ENCODE assay signal across 28 cellular contexts in genomic region chr19:32852216-32852615, GRCh38. TPM values are rescaled to one million over a fixed set of nuclear protein-coding genes. Genes with fewer than 3 reads are reported as not detected.
DNase-seq lines count a peak whose midpoint lies in the region; ATAC-seq, FAIRE-seq and TF ChIP-seq lines count a peak whose summit lies in the region.
"Had no signal": no experiment of that assay in that cellular context is flagged by ENCODE, and none has a peak within 500 bp of the region (broad histone marks: within the 10 kb centered on the region; RNA-seq: fewer than 3 reads in every experiment).

No MANE protein-coding gene starts in this region.

- 67% methylated on average over 6 of the region's 6 CpGs for WGBS in A549 (ENCODE audit: missing lambda C conversion rate)

- no peak for TF ChIP-seq RAD21 in A549 (conservative IDR thresholded peaks at IDR 0.05 in 1 of 2, IDR thresholded peaks at IDR 0.05 in 1 of 2)

- ATAC-seq in A549, result no peak
- ATAC-seq in upper lobe of right lung, result no peak
- ATAC-seq: GM12878 had no signal

- no peak overlapping the region for H3K4me3 Mint-ChIP-seq in activated naive CD4-positive, alpha-beta T cell treated with anti-CD3 and anti-CD28 coated beads, Interleukin-2, amount 10 ng/mL, durations not matched to agents 7 days and 5 days
- H3K4me3 Mint-ChIP-seq: CD14-positive monocyte; CD4-positive, alpha-beta memory T cell; CD4-positive, CD25-positive, alpha-beta regulatory T cell; CD8-positive, alpha-beta memory T cell had no signal

- H3K9me3 Mint-ChIP-seq in activated naive CD4-positive, alpha-beta T cell treated with anti-CD3 and anti-CD28 coated beads, Interleukin-2, amount 10 ng/mL, durations not matched to agents 7 days and 5 days, result no peaks in the 10 kb centered on the region

- H3K27ac ChIP-seq in A549, result no peak overlapping the region
- no peak overlapping the region for H3K27ac ChIP-seq in upper lobe of right lung
- H3K27ac ChIP-seq in uterus, result no peak overlapping the region
- H3K27ac ChIP-seq: 22Rv1, BLaER1 had no signal

- POLR2A ChIA-PET in A549 (lab: Yijun Ruan, JAX), result no interaction called here

- H3K4me1 ChIP-seq in A549, result no peaks in the 10 kb centered on the region
- H3K4me1 ChIP-seq in upper lobe of right lung, result no peaks in the 10 kb centered on the region
- no peaks in the 10 kb centered on the region for H3K4me1 ChIP-seq in uterus
- H3K4me1 ChIP-seq: BE2C, BLaER1 had no signal

- TF ChIP-seq POLR2A in A549 (IDR thresholded peaks at IDR 0.05; ENCODE audit: low read length) (no peak), uterus (IDR thresholded peaks at IDR 0.05) (no peak)

- CTCF ChIA-PET in A549 (lab: Yijun Ruan, JAX), result no interaction called here
- CTCF ChIA-PET in activated naive CD4-positive, alpha-beta T cell treated with anti-CD3 and anti-CD28 coated beads, Interleukin-2, amount 10 ng/mL, durations not matched to agents 7 days and 5 days (lab: Charles Lee), result no interaction called here

- no peak for TF ChIP-seq CTCF in A549 (IDR thresholded peaks at IDR 0.05)
- no peak for TF ChIP-seq CTCF in upper lobe of right lung (IDR thresholded peaks at IDR 0.05)
- no peak for TF ChIP-seq CTCF in uterus (IDR thresholded peaks at IDR 0.05)

- FAIRE-seq in A549 (lab: Jason Lieb, UNC), result peak; percentile 79
- FAIRE-seq: GM12878, GM12892, GM18507 had no signal

- no peaks in the 10 kb centered on the region for H3K36me3 ChIP-seq in upper lobe of right lung
- no peaks in the 10 kb centered on the region for H3K36me3 ChIP-seq in uterus
- H3K36me3 ChIP-seq: BE2C, BLaER1 had no signal

- H3K4me1 Mint-ChIP-seq in activated naive CD4-positive, alpha-beta T cell treated with anti-CD3 and anti-CD28 coated beads, Interleukin-2, amount 10 ng/mL, durations not matched to agents 7 days and 5 days, result no peaks in the 10 kb centered on the region
- H3K4me1 Mint-ChIP-seq: CD14-positive monocyte; CD4-positive, alpha-beta memory T cell; CD8-positive, alpha-beta memory T cell had no signal

- intact Hi-C loops in upper lobe of right lung (cut with DNase I), result no loop called here
- intact Hi-C loops in uterus (cut with DNase I; ENCODE audit: low total_unique reads), result no loop called here

- no peak for DNase-seq in A549 (ENCODE audit: low read depth in 1 of 2, low spot score in 1 of 2)
- peak; percentile 11 for DNase-seq in mesenteric fat pad (ENCODE audit: low spot score)
- peak; percentile 12 for DNase-seq in upper lobe of right lung
- DNase-seq in uterus, result no peak
- no peak for DNase-seq in activated naive CD4-positive, alpha-beta T cell treated with anti-CD3 and anti-CD28 coated beads, Interleukin-2, amount 10 ng/mL, durations not matched to agents 7 days and 5 days
- DNase-seq: ACHN; BE2C; C1 segment of cervical spinal cord; CD4-positive, alpha-beta memory T cell; CD4-positive, CD25-positive, alpha-beta regulatory T cell; CD8-positive, alpha-beta memory T cell; COR-L47; DMS 273 treated with DMSO at 0.1 percent for 48 hours; DMS153; DMS53; DMS79; DND-41; EL; GDM1 had no signal

- no peak for TF ChIP-seq EP300 in A549 (IDR thresholded peaks at IDR 0.05)

- H3K27me3 Mint-ChIP-seq in activated naive CD4-positive, alpha-beta T cell treated with anti-CD3 and anti-CD28 coated beads, Interleukin-2, amount 10 ng/mL, durations not matched to agents 7 days and 5 days, result no peaks in the 10 kb centered on the region
- H3K27me3 Mint-ChIP-seq: CD4-positive, alpha-beta memory T cell; CD4-positive, CD25-positive, alpha-beta regulatory T cell; CD8-positive, alpha-beta memory T cell had no signal

- H3K4me2 ChIP-seq in A549, result no peak overlapping the region
- H3K4me2 ChIP-seq: BLaER1 had no signal

- H3K27ac Mint-ChIP-seq in activated naive CD4-positive, alpha-beta T cell treated with anti-CD3 and anti-CD28 coated beads, Interleukin-2, amount 10 ng/mL, durations not matched to agents 7 days and 5 days, result no peak overlapping the region
- H3K27ac Mint-ChIP-seq: CD14-positive monocyte; CD4-positive, alpha-beta memory T cell; CD4-positive, CD25-positive, alpha-beta regulatory T cell; CD8-positive, alpha-beta memory T cell had no signal

- H3K9me3 ChIP-seq in A549 (no peaks in the 10 kb centered on the region), upper lobe of right lung (no peaks in the 10 kb centered on the region), uterus (no peaks in the 10 kb centered on the region)
- H3K9me3 ChIP-seq: BE2C, BLaER1 had no signal

- H3K36me3 Mint-ChIP-seq in activated naive CD4-positive, alpha-beta T cell treated with anti-CD3 and anti-CD28 coated beads, Interleukin-2, amount 10 ng/mL, durations not matched to agents 7 days and 5 days, result no peaks in the 10 kb centered on the region
- H3K36me3 Mint-ChIP-seq: CD14-positive monocyte; CD4-positive, alpha-beta memory T cell had no signal

- no peaks in the 10 kb centered on the region for H3K27me3 ChIP-seq in upper lobe of right lung
- H3K27me3 ChIP-seq in uterus, result no peaks in the 10 kb centered on the region
- H3K27me3 ChIP-seq: BE2C, BLaER1 had no signal

- H3K4me3 ChIP-seq in A549 (no peak overlapping the region), upper lobe of right lung (no peak overlapping the region), uterus (no peak overlapping the region)
- H3K4me3 ChIP-seq: BLaER1, GM12878 had no signal

TF ChIP-seq in A549, 52 proteins besides CTCF, POLR2A, EP300 and RAD21:
- TF ChIP-seq NPAS2 (CRISPR knock-in tag; IDR thresholded peaks at IDR 0.05; ENCODE audit: borderline replicate concordance) (no peak), CBX2 (IDR thresholded peaks at IDR 0.05; ENCODE audit: borderline replicate concordance, low read depth) (no peak)
- TF ChIP-seq, protein P1, sequence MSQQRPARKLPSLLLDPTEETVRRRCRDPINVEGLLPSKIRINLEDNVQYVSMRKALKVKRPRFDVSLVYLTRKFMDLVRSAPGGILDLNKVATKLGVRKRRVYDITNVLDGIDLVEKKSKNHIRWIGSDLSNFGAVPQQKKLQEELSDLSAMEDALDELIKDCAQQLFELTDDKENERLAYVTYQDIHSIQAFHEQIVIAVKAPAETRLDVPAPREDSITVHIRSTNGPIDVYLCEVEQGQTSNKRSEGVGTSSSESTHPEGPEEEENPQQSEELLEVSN (IDR thresholded peaks at IDR 0.05; ENCODE audit: borderline replicate concordance, low read depth), result no peak
TF ChIP-seq in A549: peak in this region for 0.

RNA-seq across cellular contexts. Expression of gene SLC7A9, which starts 17.4 kb away (rescaled TPM):
- polyA plus RNA-seq in A549 (2011; rRNA removed), result 0.50 and 1.3 TPM in 2 replicates
- 0.29 and 0.48 TPM in 2 replicates for polyA plus RNA-seq in A549 (2012; cell fraction: cytosol; rRNA removed)
- polyA plus RNA-seq in A549 (2012; cell fraction: nucleus; rRNA removed), result 2.5 and 2.8 TPM in 2 replicates
- 0.54 to 0.62 TPM (median 0.62 TPM) in 3 replicates for polyA plus RNA-seq in A549 (2017; fragmentation: RNase III; extraction: RNeasy Plus Mini Kit Qiagen cat#74134 plus additional on column Dnase treatment)
- 0.74 and 1.0 TPM in 2 replicates for polyA minus RNA-seq in A549 (2011; rRNA and poly(A)+ RNA removed)
- 0.29 TPM for total RNA-seq in mesenteric fat pad
- total RNA-seq in upper lobe of right lung, result 0.46 TPM
- total RNA-seq in uterus, result 1 to 10 TPM in 1 of 4 donors, not detected in 3; 1.1 TPM
- total RNA-seq: A172, Daoy had no signal
- polyA plus RNA-seq: AG04450; CD14-positive monocyte; CD4-positive, alpha-beta memory T cell; CD4-positive, CD25-positive, alpha-beta regulatory T cell; CD8-positive, alpha-beta memory T cell; GM12878 had no signal

Comparison
In these comparisons a context has a peak if more than half of its experiments do, and no peak if none do; other contexts are left out.
1. DNase-seq: peak in mesenteric fat pad (single experiment) and upper lobe of right lung (single experiment); none in A549 (0 of 2), uterus (0 of 2) and activated naive CD4-positive, alpha-beta T cell treated with anti-CD3 and anti-CD28 coated beads, Interleukin-2, amount 10 ng/mL, durations not matched to agents 7 days and 5 days (single experiment).